Comparison of ENCODE assay signal across 5 cellular contexts in genomic region chr7:150290329-150290728, GRCh38. TPM values are rescaled to one million over a fixed set of nuclear protein-coding genes. Genes with fewer than 3 reads are reported as not detected.
"Had no signal": no experiment of that assay in that cellular context is flagged by ENCODE, and none has a peak within 500 bp of the region (broad histone marks: within the 10 kb centered on the region; RNA-seq: fewer than 3 reads in every experiment).

No MANE protein-coding gene starts in this region.

RNA-seq across cellular contexts. Expression of gene LRRC61, which starts 32.8 kb away (rescaled TPM):
- total RNA-seq: osteocyte had no signal

RNA-seq across cellular contexts. Expression of gene ACTR3C, which starts 33.0 kb away (rescaled TPM):
- total RNA-seq: osteocyte had no signal
- polyA plus RNA-seq: neural cell had no signal

RNA-seq across cellular contexts. Expression of gene RARRES2, which starts 51.1 kb away (rescaled TPM):
- total RNA-seq: natural killer cell treated with Interleukin-12 subunit alpha and Interleukin-12 subunit beta and Interleukin-15 and Interleukin-18, amount 100 ng/mL, for 72 hours; osteocyte; pulmonary artery endothelial cell had no signal
- polyA plus RNA-seq: naive thymus-derived CD8-positive, alpha-beta T cell had no signal
